Comparison of ENCODE assay signal across 26 cellular contexts in genomic region chr11:131980199-131980598, GRCh38.
"Had no signal": no experiment of that assay in that cellular context is flagged by ENCODE, and none has a peak within 500 bp of the region (broad histone marks: within the 10 kb centered on the region; RNA-seq: fewer than 3 reads in every experiment).

No MANE protein-coding gene starts in this region.

- H3K4me1 ChIP-seq: ascending aorta had no signal

- H3K27ac ChIP-seq: ascending aorta, cardiac muscle cell, VCaP had no signal

- H3K4me3 ChIP-seq: ascending aorta, cardiac muscle cell had no signal

- H3K27me3 ChIP-seq: ascending aorta had no signal

- DNase-seq: activated B cell treated with CpG ODN at 0.5 μM for 24 hours; activated CD4-positive, alpha-beta memory T cell treated with anti-CD3 and anti-CD28 coated beads for 36 hours; activated CD4-positive, alpha-beta T cell treated with anti-CD3 and anti-CD28 coated beads for 4 hours; activated CD4-positive, alpha-beta T cell treated with anti-CD3 and anti-CD28 coated beads, Interleukin-2, amount 10 ng/mL, durations not matched to agents 24 days and 14 days; activated CD4-positive, alpha-beta T cell treated with anti-CD3 and anti-CD28 coated beads, Interleukin-2, amount 50 U/mL, for 1 hour; activated CD4-positive, alpha-beta T cell treated with anti-CD3 and anti-CD28 coated beads, Interleukin-2, amount 50 U/mL, for 4 hours; activated CD4-positive, CD25-positive, alpha-beta regulatory T cell treated with anti-CD3 and anti-CD28 coated beads, Interleukin-2, amount 50 U/mL, for 72 hours; activated CD8-positive, alpha-beta memory T cell treated with anti-CD3 and anti-CD28 coated beads, Interleukin-2, amount 50 U/mL, for 4 hours; activated CD8-positive, alpha-beta T cell treated with anti-CD3 and anti-CD28 coated beads for 36 hours; activated effector memory CD4-positive, alpha-beta T cell treated with Interleukin-2 at 50 U/mL for 16 hours; activated gamma-delta T cell; activated naive CD4-positive, alpha-beta T cell treated with anti-CD3 and anti-CD28 coated beads, Interleukin-2, amount 10 ng/mL, durations not matched to agents 7 days and 5 days; activated naive CD4-positive, alpha-beta T cell treated with Interleukin-2 at 50 U/mL for 16 hours; activated naive CD8-positive, alpha-beta T cell treated with anti-CD3 and anti-CD28 coated beads, Interleukin-2, amount 10 ng/mL, durations not matched to agents 7 days and 5 days; activated naive CD8-positive, alpha-beta T cell treated with anti-CD3 and anti-CD28 coated beads, Interleukin-2, amount 50 U/mL, for 24 hours; activated T-cell treated with anti-CD3 and anti-CD28 coated beads, Interleukin-2, amount 50 U/mL, for 24 hours; activated T-cell treated with anti-CD3 and anti-CD28 coated beads, Interleukin-2, amount 50 U/mL, for 48 hours; amygdala; caudate nucleus; cerebellar nuclear complex; T-helper 1 cell; T-helper 2 cell; T-helper 9 cell had no signal

- H3K36me3 ChIP-seq: ascending aorta, cardiac muscle cell had no signal

- H3K9me3 ChIP-seq: ascending aorta had no signal

- ATAC-seq: activated CD8-positive, alpha-beta T cell treated with anti-CD3 and anti-CD28 coated beads for 36 hours; activated naive CD8-positive, alpha-beta T cell treated with anti-CD3 and anti-CD28 coated beads, Interleukin-2, amount 50 U/mL, for 24 hours had no signal
